Comparison of ENCODE assay signal across 8 cellular contexts in genomic region chr21:34029724-34030528, GRCh38. TPM values are rescaled to one million over a fixed set of nuclear protein-coding genes. Genes with fewer than 3 reads are reported as not detected.
DNase-seq lines count a peak whose midpoint lies in the region; ATAC-seq and TF ChIP-seq lines count a peak whose summit lies in the region.

No MANE protein-coding gene starts in this region.

- H3K27ac ChIP-seq in mammary epithelial cell (ENCODE audit: insufficient read depth, low read depth, low read length) = no peak overlapping the region

- no peaks in the 10 kb centered on the region for H3K79me2 ChIP-seq in mammary epithelial cell (ENCODE audit: insufficient read depth, low read length)

- H3K4me2 ChIP-seq in mammary epithelial cell (ENCODE audit: insufficient read depth, low read depth, low read length) = no peak overlapping the region

- no peaks in the 10 kb centered on the region for H3K27me3 ChIP-seq in mammary epithelial cell (ENCODE audit: insufficient read depth, low read length)

- no peak overlapping the region for H2AFZ ChIP-seq in mammary epithelial cell (ENCODE audit: low read depth, low read length)

- H3K4me1 ChIP-seq in mammary epithelial cell (ENCODE audit: insufficient read depth, low read length) = no peaks in the 10 kb centered on the region

- no peak overlapping the region for H3K9ac ChIP-seq in mammary epithelial cell (ENCODE audit: insufficient read depth, low read length)

- WGBS in mammary epithelial cell (ENCODE audit: low coverage, missing lambda C conversion rate) = 51% methylated on average over 12 of the region's 14 CpGs

- dilution Hi-C loops in mammary epithelial cell (cut with HindIII; ENCODE audit: low sequenced_read_pairs) = no loop called here

- intact Hi-C loops in mammary epithelial cell (cut with micrococcal nuclease) = no loop called here

- H3K9me3 ChIP-seq in mammary epithelial cell (replicated peaks; ENCODE audit: insufficient read depth, low read length) = no peaks in the 10 kb centered on the region

- H4K20me1 ChIP-seq in mammary epithelial cell (ENCODE audit: insufficient read depth, low read length) = no peaks in the 10 kb centered on the region

- no peak for TF ChIP-seq CTCF in mammary epithelial cell (conservative IDR thresholded peaks at IDR 0.05 in 1 of 2, IDR thresholded peaks at IDR 0.05 in 1 of 2; ENCODE audit: extremely low read depth in 1 of 2, insufficient read depth in 1 of 2, low read depth in 1 of 2, low read length in 2 of 2)

- in situ Hi-C loops in mammary epithelial cell (cut with MboI; ENCODE audit: low sequenced_read_pairs in 2 of 2) = no loop called here

- H3K4me3 ChIP-seq in mammary epithelial cell (replicated peaks in 1 of 3; ENCODE audit: insufficient read depth in 1 of 3, low read depth in 2 of 3, low read length in 3 of 3) = no peak overlapping the region

- peak; percentile 59 for DNase-seq in Ammon's horn (ENCODE audit: low spot score)
- DNase-seq in T-helper 2 cell = peak in 4 of 5 experiments; percentile 19 to 80 (median 28)
- peak; percentile 75 for DNase-seq in mammary epithelial cell
- peak; percentile 79 for DNase-seq in islet precursor cell
- DNase-seq in stimulated activated CD4-positive, alpha-beta T cell treated with anti-CD3 and anti-CD28 coated beads, TNF-alpha, amount 100 ng/mL, for 24 hours (ENCODE audit: low read depth in 3 of 3) = peak; percentile 17 to 34 (median 26)
- DNase-seq in NCI-H1105 treated with DMSO at 0.1 percent for 48 hours (lab: John Stamatoyannopoulos, UW) = no peak

- no TSS peak for BruUV-seq in mammary epithelial cell (replicated peaks; lab: Mats Ljungman, UMichigan)

- ATAC-seq in GM19372 (IDR thresholded peaks at IDR 0.05; ENCODE audit: low read depth, unreplicated experiment) = peak; percentile 96
- ATAC-seq in HG03520 (IDR thresholded peaks at IDR 0.05; ENCODE audit: unreplicated experiment) = peak; percentile 89

- CTCF ChIA-PET in mammary epithelial cell (lab: Charles Lee; ENCODE audit: low non-redundant PET) = no interaction called here

- H3K36me3 ChIP-seq in mammary epithelial cell (ENCODE audit: insufficient read depth, low read length) = no peaks in the 10 kb centered on the region

RNA-seq across cellular contexts. Expression of gene MRPS6, which starts 43.5 kb away (rescaled TPM):
- 10 to 100 TPM; 10.2 to 65.9 TPM for total RNA-seq in mammary epithelial cell
- 40.4 TPM for polyA plus RNA-seq in mammary epithelial cell
- polyA minus RNA-seq in mammary epithelial cell = 26.4 TPM

RNA-seq across cellular contexts. Expression of gene SLC5A3, which starts 43.5 kb away (rescaled TPM):
- total RNA-seq in mammary epithelial cell = 10 to 100 TPM; 10.8 to 17.5 TPM
- 2.7 TPM for polyA plus RNA-seq in mammary epithelial cell
- 13.9 TPM for polyA minus RNA-seq in mammary epithelial cell
